Comparison of ENCODE assay signal across 1 cellular context in genomic region chr2:113157897-113158753, GRCh38.
TF ChIP-seq lines count a peak whose summit lies in the region.

No MANE protein-coding gene starts in this region.

TF ChIP-seq in H1, 55 proteins besides CTCF, POLR2A, EP300 and RAD21 (continued from another document):
- TF ChIP-seq POU5F1 (IDR thresholded peaks at IDR 0.05; ENCODE audit: low read depth, low read length) (no peak), TBP (IDR thresholded peaks at IDR 0.05; ENCODE audit: low read depth, low read length) (no peak), GTF2F1 (IDR thresholded peaks at IDR 0.05; ENCODE audit: borderline replicate concordance, low read depth, low read length) (no peak), CHD7 (IDR thresholded peaks at IDR 0.05; ENCODE audit: insufficient replicate concordance, low read length) (no peak), YY1 (IDR thresholded peaks at IDR 0.05; ENCODE audit: low read depth, low read length) (no peak)
